ENCODE assay signal across 22 cellular contexts in the genomic region with DNA sequence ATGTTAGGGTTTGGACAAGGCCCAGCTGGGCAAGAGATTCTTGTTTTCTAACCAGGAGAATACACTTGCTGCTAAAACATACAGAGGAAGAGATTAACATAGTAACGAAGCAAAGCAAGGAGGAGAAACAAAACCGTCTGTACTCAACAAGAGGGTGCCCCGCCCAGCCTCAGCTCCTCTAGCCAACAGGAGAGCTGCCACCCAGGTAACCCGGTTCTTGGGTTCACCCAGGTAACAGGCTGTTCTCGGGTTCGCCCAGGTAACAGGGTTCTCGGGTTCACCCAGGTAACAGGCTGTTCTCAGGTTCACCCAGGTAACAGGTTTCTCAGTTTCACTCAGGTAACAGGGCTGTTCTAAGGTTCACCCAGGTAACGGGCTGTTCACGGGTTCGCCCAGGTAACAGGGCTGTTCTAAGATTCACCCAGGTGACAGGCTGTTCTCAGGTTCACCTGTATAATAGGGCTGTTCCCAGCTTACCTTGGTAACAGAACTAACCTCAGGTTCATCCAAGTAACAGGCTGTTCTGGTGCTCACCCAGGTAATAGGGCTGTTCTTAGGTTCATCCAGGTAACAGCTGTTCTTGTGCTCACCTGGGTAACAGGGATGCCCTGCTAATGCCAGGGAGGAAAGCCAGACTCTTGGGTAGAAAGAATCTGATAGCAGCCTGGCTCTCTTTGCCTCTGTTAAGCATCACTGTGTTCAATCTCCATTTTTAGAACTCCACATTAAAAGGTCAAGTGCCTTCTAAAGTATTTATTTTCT.
DNase-seq lines count a peak whose midpoint lies in the region; ATAC-seq and TF ChIP-seq lines count a peak whose summit lies in the region.
"Had no signal": no experiment of that assay in that cellular context is flagged by ENCODE, and none has a peak within 500 bp of the region (broad histone marks: within the 10 kb centered on the region; RNA-seq: fewer than 3 reads in every experiment).

No MANE protein-coding gene starts in this region.

- H3K9me3 ChIP-seq in Peyer's patch (no peaks in the 10 kb centered on the region), uterus (no peaks in the 10 kb centered on the region), thyroid gland (no peaks in the 10 kb centered on the region)
- H3K9me3 ChIP-seq: gastroesophageal sphincter, SJSA1, tibial artery had no signal

- no peak for DNase-seq in left ventricle myocardium superior
- no peak for DNase-seq in left cardiac atrium
- DNase-seq in Peyer's patch = peak in 2 of 3 donors; percentile 74 to 77
- peak; percentile 36 for DNase-seq in islet precursor cell
- DNase-seq in uterus = no peak
- DNase-seq in sciatic nerve (ENCODE audit: low spot score) = no peak
- no peak for DNase-seq in thyroid gland
- DNase-seq: activated B cell treated with CpG ODN at 0.5 μM for 24 hours; CD8-positive, alpha-beta memory T cell; dermis blood vessel endothelial cell; DMS79 treated with DMSO at 0.1 percent for 48 hours; NCI-H1694; NCI-H774; PC-3; stimulated activated CD4-positive, alpha-beta T cell treated with anti-CD3 and anti-CD28 coated beads, Interleukin-15, amount 100 ng/mL, for 24 hours; stimulated activated naive B cell treated with anti-CD40 and anti-IgM and Interleukin-4, amounts not matched to agents 10 μg/mL and 1 μg/mL and 100 μg/mL, for 72 hours; tibial artery had no signal

- no peaks in the 10 kb centered on the region for H3K36me3 ChIP-seq in Peyer's patch
- H3K36me3 ChIP-seq in uterus = no peaks in the 10 kb centered on the region
- no peaks in the 10 kb centered on the region for H3K36me3 ChIP-seq in thyroid gland
- H3K36me3 ChIP-seq: breast epithelium, gastroesophageal sphincter, SJSA1, tibial artery had no signal

- intact Hi-C loops in left ventricle myocardium superior (cut with micrococcal nuclease) (no loop called here), left cardiac atrium (cut with DNase I) (no loop called here), uterus (cut with DNase I; ENCODE audit: low total_unique reads) (no loop called here), sciatic nerve (cut with DNase I) (no loop called here), thyroid gland (cut with DNase I) (no loop called here)

- ATAC-seq in left ventricle myocardium superior = peak; percentile 27
- ATAC-seq in left cardiac atrium = no peak
- ATAC-seq in sciatic nerve = no peak
- ATAC-seq: gastroesophageal sphincter; PC-3; stimulated activated naive B cell treated with anti-CD40 and anti-IgM and Interleukin-4, amounts not matched to agents 10 μg/mL and 1 μg/mL and 100 μg/mL, for 72 hours had no signal

- H3K27ac ChIP-seq in Peyer's patch (peak overlapping the region in 2 of 4 donors; percentile 14 to 24), uterus (peak overlapping the region; percentile 70 to 88), thyroid gland (peak overlapping the region in 1 of 3 donors; percentile 9)
- H3K27ac ChIP-seq: breast epithelium, epithelial cell of prostate, gastroesophageal sphincter, HL-60, SJSA1 had no signal

- H3K4me3 ChIP-seq in Peyer's patch (no peak overlapping the region), uterus (no peak overlapping the region), thyroid gland (replicated peaks in 1 of 3) (no peak overlapping the region)
- H3K4me3 ChIP-seq: breast epithelium, gastroesophageal sphincter, SJSA1, tibial artery had no signal

- TF ChIP-seq POLR2A in Peyer's patch (IDR thresholded peaks at IDR 0.05) (no peak), uterus (IDR thresholded peaks at IDR 0.05) (no peak), thyroid gland (IDR thresholded peaks at IDR 0.05) (no peak)

- H3K27me3 ChIP-seq in Peyer's patch = no peaks in the 10 kb centered on the region
- no peaks in the 10 kb centered on the region for H3K27me3 ChIP-seq in uterus
- no peaks in the 10 kb centered on the region for H3K27me3 ChIP-seq in thyroid gland
- H3K27me3 ChIP-seq: breast epithelium, gastroesophageal sphincter, SJSA1, tibial artery had no signal

- 83 to 85% methylated on average over 10 of the region's 10 CpGs for WGBS in thyroid gland, 2 donors

- TF ChIP-seq CTCF in Peyer's patch (IDR thresholded peaks at IDR 0.05) (no peak), uterus (IDR thresholded peaks at IDR 0.05) (no peak), thyroid gland (IDR thresholded peaks at IDR 0.05) (no peak)

- peaks cover 0 to 20% (median 0%) of the 10 kb centered on the region in 4 donors for H3K4me1 ChIP-seq in Peyer's patch
- H3K4me1 ChIP-seq in uterus = peaks cover 0 to 18% of the 10 kb centered on the region in 2 donors
- peaks cover 15 to 41% of the 10 kb centered on the region in 2 donors for H3K4me1 ChIP-seq in thyroid gland
- H3K4me1 ChIP-seq: breast epithelium had no signal

Comparison
In these comparisons a context has a peak if more than half of its experiments do, and no peak if none do; other contexts are left out.
1. DNase-seq: peak in Peyer's patch (2 of 3) and islet precursor cell (single experiment); none in left ventricle myocardium superior (single experiment), left cardiac atrium (single experiment), uterus (0 of 2), sciatic nerve (single experiment) and thyroid gland (0 of 2).